ENCODE assay signal across 26 cellular contexts in genomic region chr16:47858333-47859067, GRCh38.
DNase-seq lines count a peak whose midpoint lies in the region; ATAC-seq and TF ChIP-seq lines count a peak whose summit lies in the region.
"Had no signal": no experiment of that assay in that cellular context is flagged by ENCODE, and none has a peak within 500 bp of the region (broad histone marks: within the 10 kb centered on the region; RNA-seq: fewer than 3 reads in every experiment).

No MANE protein-coding gene starts in this region.

- no peak overlapping the region for H4K91ac ChIP-seq in neuronal stem cell (ENCODE audit: low read depth, low read length, poor library complexity)

- no peak overlapping the region for H3K4me2 ChIP-seq in neuronal stem cell (ENCODE audit: insufficient read depth, low read length, poor library complexity, severe bottlenecking)
- H3K4me2 ChIP-seq: A549 had no signal

- peak overlapping the region; percentile 72 for H2BK15ac ChIP-seq in neuronal stem cell (ENCODE audit: low read length)

- no peak for TF ChIP-seq CTCF in choroid plexus epithelial cell (conservative IDR thresholded peaks at IDR 0.05; ENCODE audit: low read depth, low read length)

- no peak overlapping the region for H2AFZ ChIP-seq in neuronal stem cell (ENCODE audit: low read length)
- H2AFZ ChIP-seq: parathyroid adenoma had no signal

- H3K79me1 ChIP-seq in neuronal stem cell (ENCODE audit: low read depth, low read length) = no peaks in the 10 kb centered on the region

- no peak overlapping the region for H3K14ac ChIP-seq in neuronal stem cell (ENCODE audit: low read length)

- H4K8ac ChIP-seq in neuronal stem cell (ENCODE audit: low read depth, low read length) = no peak overlapping the region

- no peak overlapping the region for H2AK5ac ChIP-seq in neuronal stem cell (ENCODE audit: low read depth, low read length)

- whole genome bisulfite sequencing in neuronal stem cell (ENCODE audit: extremely low coverage in 2 of 2, insufficient read length in 2 of 2, insufficient replicate concordance in 1 of 2), 2 donors = no CpG with 5 or more reads among the region's 10 CpGs

- no peak overlapping the region for H3K4me3 ChIP-seq in choroid plexus epithelial cell (ENCODE audit: low read depth, low read length)
- no peak overlapping the region for H3K4me3 ChIP-seq in neuronal stem cell (ENCODE audit: low read length in 2 of 2)
- H3K4me3 ChIP-seq: A549, HAP-1, SK-N-MC, spleen had no signal

- no peak overlapping the region for H3K9ac ChIP-seq in neuronal stem cell (ENCODE audit: low read depth, low read length, poor library complexity)
- H3K9ac ChIP-seq: parathyroid adenoma had no signal

- no peak overlapping the region for H3K27ac ChIP-seq in neuronal stem cell (replicated peaks; ENCODE audit: low read length)
- H3K27ac ChIP-seq: A549, parathyroid adenoma, SK-N-MC, spleen had no signal

- H2BK5ac ChIP-seq in neuronal stem cell (ENCODE audit: low read length) = no peak overlapping the region

- H3K9me3 ChIP-seq in neuronal stem cell (replicated peaks in 1 of 2; ENCODE audit: control insufficient read depth in 2 of 2, insufficient read depth in 1 of 2, low read depth in 1 of 2, low read length in 2 of 2) = peaks cover 0 to 4% of the 10 kb centered on the region in 2 donors
- H3K9me3 ChIP-seq: A549, HAP-1, spleen had no signal

- ATAC-seq in GM18520 (IDR thresholded peaks at IDR 0.05; ENCODE audit: unreplicated experiment) = no peak
- ATAC-seq in HG02798 (IDR thresholded peaks at IDR 0.05; ENCODE audit: poor library complexity, unreplicated experiment) = no peak
- ATAC-seq: activated CD4-positive, CD25-positive, alpha-beta regulatory T cell treated with anti-CD3 and anti-CD28 coated beads, Interleukin-2, amount 50 U/mL, for 24 hours; activated CD8-positive, alpha-beta T cell treated with anti-CD3 and anti-CD28 coated beads for 36 hours; natural killer cell; right cardiac atrium had no signal

- H2BK120ac ChIP-seq in neuronal stem cell (ENCODE audit: low read depth, low read length) = no peak overlapping the region

- no peak overlapping the region for H3K23ac ChIP-seq in neuronal stem cell (ENCODE audit: low read depth, low read length, poor library complexity)

- peaks cover 0 to 11% of the 10 kb centered on the region in 2 donors for H3K4me1 ChIP-seq in neuronal stem cell (ENCODE audit: control insufficient read depth in 2 of 2, insufficient read depth in 1 of 2, low read depth in 1 of 2, low read length in 2 of 2)
- H3K4me1 ChIP-seq: A549, parathyroid adenoma had no signal

- no peaks in the 10 kb centered on the region for H3K36me3 ChIP-seq in neuronal stem cell (replicated peaks in 1 of 2; ENCODE audit: control insufficient read depth in 2 of 2, insufficient read depth in 2 of 2, low read length in 2 of 2)
- H3K36me3 ChIP-seq: HAP-1, spleen had no signal

- H3K27me3 ChIP-seq in neuronal stem cell (ENCODE audit: control insufficient read depth in 3 of 3, insufficient read depth in 3 of 3, low read depth in 1 of 3, low read length in 3 of 3) = no peaks in the 10 kb centered on the region

- peak overlapping the region; percentile 56 for H3K18ac ChIP-seq in neuronal stem cell (ENCODE audit: low read length)

- no peak overlapping the region for H2BK12ac ChIP-seq in neuronal stem cell (ENCODE audit: low read length)

- peak; percentile 22 for DNase-seq in NCI-H1694 (lab: John Stamatoyannopoulos, UW)
- no peak for DNase-seq in NCI-H1694 treated with DMSO at 0.1 percent for 48 hours (lab: John Stamatoyannopoulos, UW)
- peak; percentile 53 to 59 for DNase-seq in NCI-H446 (lab: John Stamatoyannopoulos, UW)
- DNase-seq in choroid plexus epithelial cell (ENCODE audit: low read depth) = peak; percentile 21
- no peak for DNase-seq in neuronal stem cell (ENCODE audit: low spot score)
- DNase-seq in stimulated activated CD4-positive, alpha-beta T cell treated with anti-CD3 and anti-CD28 coated beads, Interleukin-15, amount 100 ng/mL, for 24 hours = no peak
- DNase-seq: activated CD8-positive, alpha-beta T cell treated with anti-CD3 and anti-CD28 coated beads for 36 hours; activated naive CD8-positive, alpha-beta T cell treated with anti-CD3 and anti-CD28 coated beads for 36 hours; AML-193; CD4-positive, alpha-beta T cell; natural killer cell; NCI-H1436; NCI-H2171 treated with DMSO at 0.1 percent for 48 hours; NCI-H82; OCI-M1; right cardiac atrium; spleen; stimulated activated CD4-positive, alpha-beta T cell treated with anti-CD3 and anti-CD28 coated beads, Interleukin-4, amount 100 ng/mL, for 1 hour; trophoblast cell had no signal

- H3K4ac ChIP-seq in neuronal stem cell (ENCODE audit: low read length) = no peak overlapping the region

Comparison
In these comparisons a context has a peak if more than half of its experiments do, and no peak if none do; other contexts are left out.
1. DNase-seq: peak in NCI-H1694 (single experiment), NCI-H446 (2 of 2) and choroid plexus epithelial cell (single experiment); none in NCI-H1694 treated with DMSO at 0.1 percent for 48 hours (single experiment), neuronal stem cell (single experiment) and stimulated activated CD4-positive, alpha-beta T cell treated with anti-CD3 and anti-CD28 coated beads, Interleukin-15, amount 100 ng/mL, for 24 hours (single experiment).